21 cellular contexts compared by ENCODE assay signal in genomic region chr1:220339581-220339980, GRCh38.
DNase-seq lines count a peak whose midpoint lies in the region; ATAC-seq, FAIRE-seq and TF ChIP-seq lines count a peak whose summit lies in the region.
"Had no signal": no experiment of that assay in that cellular context is flagged by ENCODE, and none has a peak within 500 bp of the region (broad histone marks: within the 10 kb centered on the region; RNA-seq: fewer than 3 reads in every experiment).

No MANE protein-coding gene starts in this region.

- TF ChIP-seq EP300 in HepG2 (IDR thresholded peaks at IDR 0.05; ENCODE audit: low read depth in 2 of 2, low read length in 2 of 2) (no peak), HepG2 (CRISPR knock-in tag; IDR thresholded peaks at IDR 0.05; ENCODE audit: borderline replicate concordance) (no peak)

- peak overlapping the region; percentile 99 for H3K27ac Mint-ChIP-seq in WTC11

- H3K9ac ChIP-seq in HCT116 (ENCODE audit: low read length): no peak overlapping the region
- no peak overlapping the region for H3K9ac ChIP-seq in keratinocyte (ENCODE audit: control insufficient read depth, extremely low read depth, insufficient read depth, low read length)
- H3K9ac ChIP-seq in HepG2 (ENCODE audit: insufficient read depth, low read depth, low read length): no peak overlapping the region

- no peaks in the 10 kb centered on the region for H3K9me3 ChIP-seq in HCT116 (ENCODE audit: control insufficient read depth in 1 of 2, insufficient read depth in 1 of 2, low read depth in 1 of 2, low read length in 2 of 2)
- no peaks in the 10 kb centered on the region for H3K9me3 ChIP-seq in keratinocyte (ENCODE audit: control insufficient read depth, low read depth, low read length)
- no peaks in the 10 kb centered on the region for H3K9me3 ChIP-seq in HepG2 (ENCODE audit: low read length)
- H3K9me3 ChIP-seq: gastroesophageal sphincter, uterus had no signal

- H3K79me2 ChIP-seq in HCT116 (ENCODE audit: insufficient read depth, low read length) (no peaks in the 10 kb centered on the region), keratinocyte (ENCODE audit: control insufficient read depth, insufficient read depth, low read length) (no peaks in the 10 kb centered on the region), HepG2 (ENCODE audit: insufficient read depth, low read length) (no peaks in the 10 kb centered on the region)

- ATAC-seq in HCT116 (no peak), WTC11 (no peak), HG02852 (IDR thresholded peaks at IDR 0.05; ENCODE audit: unreplicated experiment) (no peak), HepG2 (no peak), HG03135 (IDR thresholded peaks at IDR 0.05; ENCODE audit: unreplicated experiment) (no peak)
- ATAC-seq: gastroesophageal sphincter, Right ventricle myocardium inferior had no signal

- no peak overlapping the region for H3K4me3 Mint-ChIP-seq in WTC11

- H3K9me1 ChIP-seq in keratinocyte (ENCODE audit: control insufficient read depth, extremely low read depth, insufficient read depth, low read length): no peaks in the 10 kb centered on the region

- no peaks in the 10 kb centered on the region for H4K20me1 ChIP-seq in HCT116 (ENCODE audit: insufficient read depth)
- H4K20me1 ChIP-seq in keratinocyte (ENCODE audit: control insufficient read depth, extremely low read depth, insufficient read depth, low read length): no peaks in the 10 kb centered on the region
- no peaks in the 10 kb centered on the region for H4K20me1 ChIP-seq in HepG2 (ENCODE audit: insufficient read depth, low read length)

- WGBS in HepG2 (ENCODE audit: low lambda C conversion rate): 36% methylated on average over 1 of the region's 1 CpG

- H3K36me3 Mint-ChIP-seq in WTC11: no peaks in the 10 kb centered on the region; the same call in 1 of the 2 replicates

- in situ Hi-C loops in HepG2 (cut with HindIII; ENCODE audit: extremely low pct_ligation_motif_present, low pct_unique_long_range_greater_than_20kb): no loop called here

- BruUV-seq in HCT116 (replicated peaks; lab: Mats Ljungman, UMichigan) (no TSS peak), HepG2 (replicated peaks; lab: Mats Ljungman, UMichigan) (no TSS peak)

- no peaks in the 10 kb centered on the region for H3K4me1 ChIP-seq in HCT116 (ENCODE audit: control insufficient read depth in 1 of 2, insufficient read depth in 2 of 2, low read length in 2 of 2)
- H3K4me1 ChIP-seq in keratinocyte (ENCODE audit: control insufficient read depth, extremely low read depth, insufficient read depth, low read length): peaks cover 24% of the 10 kb centered on the region
- no peaks in the 10 kb centered on the region for H3K4me1 ChIP-seq in HepG2 (ENCODE audit: insufficient read depth, low read length)
- H3K4me1 ChIP-seq: gastroesophageal sphincter, uterus had no signal

- H3K27me3 Mint-ChIP-seq in WTC11 (ENCODE audit: low read depth): peaks cover 3% of the 10 kb centered on the region; the same call in 1 of the 2 replicates

- TF ChIP-seq POLR2A in HCT116 (IDR thresholded peaks at IDR 0.05; ENCODE audit: borderline replicate concordance, extremely low read depth, insufficient read depth, insufficient read length) (no peak), HepG2 (IDR thresholded peaks at IDR 0.05; ENCODE audit: insufficient read depth in 1 of 2, low read depth in 2 of 2, low read length in 2 of 2) (no peak)

- 0 out of 2 replicates have a peak, but pooled peaks cover 4% of the 10 kb centered on the region for H3K9me3 Mint-ChIP-seq in WTC11

- POLR2A ChIA-PET in HCT116 (lab: Charles Lee) (interaction anchor here (0.6 kb wide), 1 partner anchor 166 kb away, joined by 7 read pairs; no protein-coding TSS in a partner anchor), WTC11 (lab: Charles Lee) (no interaction called here), HepG2 (lab: Yijun Ruan, JAX) (no interaction called here)

- no peak for FAIRE-seq in keratinocyte (lab: Jason Lieb, UNC)
- FAIRE-seq in HepG2 (lab: Jason Lieb, UNC): no peak

- intact Hi-C loops in HCT116 (cut with micrococcal nuclease): no loop called here
- intact Hi-C loops in HepG2 (cut with micrococcal nuclease; ENCODE audit: unreplicated experiment): no loop called here

- H2AFZ ChIP-seq in HCT116 (ENCODE audit: low read depth, low read length, poor library complexity, severe bottlenecking): no peak overlapping the region
- H2AFZ ChIP-seq in keratinocyte (ENCODE audit: control insufficient read depth, low read length): no peak overlapping the region
- H2AFZ ChIP-seq in HepG2 (ENCODE audit: low read length): no peak overlapping the region

- peak in 2 of 3 experiments; percentile 6 to 9; a peak in 1 of 6 replicates for TF ChIP-seq CTCF in HCT116 (IDR thresholded peaks at IDR 0.05 in 2 of 3, conservative IDR thresholded peaks at IDR 0.05 in 1 of 3; ENCODE audit: borderline replicate concordance in 1 of 3, insufficient read depth in 1 of 3, low read depth in 2 of 3, low read length in 2 of 3)
- TF ChIP-seq CTCF in WTC11 (IDR thresholded peaks at IDR 0.05): no peak
- peak in 2 of 3 experiments; percentile 16 to 42 for TF ChIP-seq CTCF in keratinocyte (optimal IDR thresholded peaks at IDR 0.05 in 1 of 3, IDR thresholded peaks at IDR 0.05 in 1 of 3, conservative IDR thresholded peaks at IDR 0.05 in 1 of 3; ENCODE audit: extremely low read depth in 1 of 3, insufficient read depth in 2 of 3, low read length in 3 of 3)
- no peak for TF ChIP-seq CTCF in HepG2 (CRISPR knock-in tag; IDR thresholded peaks at IDR 0.05)

- no peaks in the 10 kb centered on the region for H3K36me3 ChIP-seq in HCT116 (ENCODE audit: control insufficient read depth in 1 of 2, insufficient read depth in 2 of 2, low read length in 2 of 2)
- H3K36me3 ChIP-seq in keratinocyte (ENCODE audit: control insufficient read depth in 2 of 2, extremely low read depth in 1 of 2, insufficient read depth in 2 of 2, low read length in 2 of 2): no peaks in the 10 kb centered on the region
- H3K36me3 ChIP-seq in HepG2 (replicated peaks in 1 of 2; ENCODE audit: control insufficient read depth in 1 of 2, insufficient read depth in 2 of 2, low read length in 2 of 2): no peaks in the 10 kb centered on the region
- H3K36me3 ChIP-seq: gastroesophageal sphincter, uterus had no signal

- CTCF ChIA-PET in HCT116 (lab: Charles Lee): no interaction called here
- CTCF ChIA-PET in WTC11 (lab: Charles Lee): interaction anchor here (0.6 to 1.6 kb wide), 6 partner anchors 14 to 436 kb away, joined by 3 to 6 read pairs (median 4); no protein-coding TSS in a partner anchor
- CTCF ChIA-PET in HepG2 (lab: Yijun Ruan, JAX; ENCODE audit: low intra/inter-chr PET ratio, low total read pairs): no interaction called here

- H3K9me2 ChIP-seq in HCT116 (ENCODE audit: insufficient read depth): no peaks in the 10 kb centered on the region

- dilution Hi-C loops in keratinocyte (cut with MboI; ENCODE audit: extremely low pct_ligation_motif_present, low sequenced_read_pairs): no loop called here

- H3K4me3 ChIP-seq in HCT116 (replicated peaks in 1 of 2; ENCODE audit: low read depth in 1 of 2, low read length in 2 of 2): no peak overlapping the region
- no peak overlapping the region for H3K4me3 ChIP-seq in keratinocyte (ENCODE audit: control insufficient read depth in 2 of 3, extremely low read depth in 1 of 3, insufficient read depth in 2 of 3, low read depth in 1 of 3, low read length in 3 of 3)
- no peak overlapping the region for H3K4me3 ChIP-seq in HepG2 (replicated peaks in 1 of 3; ENCODE audit: insufficient read depth in 1 of 3, low read depth in 2 of 3, low read length in 3 of 3)
- H3K4me3 ChIP-seq: gastroesophageal sphincter, uterus had no signal

- peak; percentile 51 for TF ChIP-seq RAD21 in HCT116 (IDR thresholded peaks at IDR 0.05; ENCODE audit: low read depth)
- TF ChIP-seq RAD21 in HepG2 (CRISPR knock-in tag; IDR thresholded peaks at IDR 0.05): no peak

- peaks cover 64% of the 10 kb centered on the region for H3K4me1 Mint-ChIP-seq in WTC11

- RAD21 ChIA-PET in HCT116 (lab: Charles Lee; ENCODE audit: low non-redundant PET in 1 of 2, low total read pairs in 2 of 2, uncharacterized antibody in 2 of 2, unreplicated experiment in 2 of 2): no interaction called here

- peak; percentile 32 for DNase-seq in NCI-H2171 treated with DMSO at 0.1 percent for 48 hours (lab: John Stamatoyannopoulos, UW)
- no peak for DNase-seq in NCI-H2171 (lab: John Stamatoyannopoulos, UW)
- no peak for DNase-seq in HCT116 (ENCODE audit: low read depth, low spot score)
- no peak for DNase-seq in WTC11 (ENCODE audit: low spot score)
- no peak for DNase-seq in keratinocyte (ENCODE audit: low read depth, low spot score)
- DNase-seq in HepG2 (ENCODE audit: low spot score): no peak
- DNase-seq: ACHN; C1 segment of cervical spinal cord; DMS79 treated with DMSO at 0.1 percent for 48 hours; NCI-H1417; NCI-H226; NK-92 treated with Interleukin-12 subunit alpha and Interleukin-12 subunit beta, amount 100 ng/mL, for 24 hours; stimulated activated CD4-positive, alpha-beta T cell treated with anti-CD3 and anti-CD28 coated beads, Interleukin-12 subunit alpha, Interleukin-12 subunit beta, amount 100 ng/mL, for 4 hours; stimulated activated CD8-positive, alpha-beta memory T cell treated with anti-CD3 and anti-CD28 coated beads, Interleukin-4, amount 100 ng/mL, for 48 hours; T-helper 1 cell; uterus had no signal

- H3K27ac ChIP-seq in HCT116 (ENCODE audit: low read depth, low read length): no peak overlapping the region
- no peak overlapping the region for H3K27ac ChIP-seq in keratinocyte (ENCODE audit: control insufficient read depth, insufficient read depth, low read length)
- H3K27ac ChIP-seq in HepG2 (ENCODE audit: extremely low read length, insufficient read depth, low read length): no peak overlapping the region
- H3K27ac ChIP-seq: epithelial cell of prostate, gastroesophageal sphincter, uterus had no signal

- no peak overlapping the region for H3K4me2 ChIP-seq in HCT116 (ENCODE audit: low read length)
- no peak overlapping the region for H3K4me2 ChIP-seq in keratinocyte (ENCODE audit: control insufficient read depth, extremely low read depth, insufficient read depth, low read depth, low read length)
- H3K4me2 ChIP-seq in HepG2 (ENCODE audit: low read depth, low read length): no peak overlapping the region

- H3K27me3 ChIP-seq in HCT116 (ENCODE audit: insufficient read depth, low read length): no peaks in the 10 kb centered on the region
- H3K27me3 ChIP-seq in keratinocyte (ENCODE audit: control insufficient read depth, extremely low read depth, insufficient read depth, low read length): no peaks in the 10 kb centered on the region
- H3K27me3 ChIP-seq in HepG2 (ENCODE audit: control insufficient read depth in 1 of 2, insufficient read depth in 2 of 2, low read length in 2 of 2): peaks cover 0 to 4% of the 10 kb centered on the region in 2 experiments; a peak in 2 of 5 replicates
- H3K27me3 ChIP-seq: gastroesophageal sphincter, uterus had no signal

TF ChIP-seq in HCT116, 20 proteins besides CTCF, POLR2A, EP300 and RAD21 (continues in another document):
- TF ChIP-seq SRF (IDR thresholded peaks at IDR 0.05; ENCODE audit: low read depth) (no peak), FOSL1 (IDR thresholded peaks at IDR 0.05; ENCODE audit: low read depth) (no peak)

TF ChIP-seq in WTC11, 78 proteins besides CTCF, POLR2A, EP300 and RAD21 (continues in another document):
- no peak for TF ChIP-seq NR3C1 (CRISPR knock-in tag; conservative IDR thresholded peaks at IDR 0.05; ENCODE audit: low read depth)

TF ChIP-seq in HepG2, 621 proteins besides CTCF, POLR2A, EP300 and RAD21 (continues in another document):
- TF ChIP-seq ZNF460 (CRISPR knock-in tag; IDR thresholded peaks at IDR 0.05; ENCODE audit: borderline replicate concordance): no peak
- no peak for TF ChIP-seq SP4 (CRISPR knock-in tag; IDR thresholded peaks at IDR 0.05)

Comparison
In these comparisons a context has a peak if more than half of its experiments do, and no peak if none do; other contexts are left out.
1. CTCF ChIP-seq: peak in HCT116 (2 of 3) and keratinocyte (2 of 3); none in WTC11 (single experiment) and HepG2 (single experiment).